ENCODE assay signal across 19 cellular contexts in the genomic region with DNA sequence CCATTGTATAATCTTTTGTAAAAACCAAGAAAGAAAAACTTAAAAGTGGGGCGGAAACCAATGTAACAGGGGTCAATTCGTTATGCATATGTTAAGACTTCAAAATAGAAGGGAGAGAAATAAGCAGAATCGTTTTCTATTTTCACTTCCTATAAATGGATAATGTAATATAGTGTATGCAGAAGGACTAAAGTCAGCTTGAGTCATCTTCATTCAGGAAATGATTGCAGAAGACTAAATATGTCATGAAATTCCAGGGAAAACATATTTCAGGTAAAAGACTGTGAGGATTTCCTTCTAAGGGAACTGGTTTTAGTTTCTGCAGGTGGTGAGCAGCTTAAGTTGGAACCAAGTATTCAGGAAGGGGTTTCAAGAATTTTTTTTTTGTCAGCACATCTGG.
"Had no signal": no experiment of that assay in that cellular context is flagged by ENCODE, and none has a peak within 500 bp of the region (broad histone marks: within the 10 kb centered on the region; RNA-seq: fewer than 3 reads in every experiment).

No MANE protein-coding gene starts in this region.

- H3K27ac ChIP-seq: esophagus squamous epithelium, foreskin keratinocyte, left ventricle myocardium inferior, lower lobe of right lung, neutrophil, spleen, tibial nerve, upper lobe of right lung, vagina had no signal

- H3K36me3 ChIP-seq: esophagus squamous epithelium, left ventricle myocardium inferior, lower lobe of right lung, neutrophil, spleen, tibial nerve, upper lobe of right lung, vagina had no signal

- H3K4me1 ChIP-seq: esophagus squamous epithelium, foreskin keratinocyte, left ventricle myocardium inferior, lower lobe of right lung, spleen, tibial nerve, upper lobe of right lung, vagina had no signal

- DNase-seq: effector memory CD4-positive, alpha-beta T cell; esophagus squamous epithelium; foreskin keratinocyte; immature natural killer cell; left cardiac atrium; left ventricle myocardium inferior; lower lobe of right lung; mesendoderm; naive B cell; nephron progenitor cell; posterior cingulate gyrus; spleen; stimulated activated CD4-positive, alpha-beta T cell treated with anti-CD3 and anti-CD28 coated beads, Interleukin-15, amount 100 ng/mL, for 24 hours; stimulated activated CD4-positive, alpha-beta T cell treated with anti-CD3 and anti-CD28 coated beads, Interleukin-1b, Interleukin-23, amount 100 ng/mL, for 48 hours; stimulated activated CD4-positive, alpha-beta T cell treated with anti-CD3 and anti-CD28 coated beads, Interleukin-4, amount 100 ng/mL, for 24 hours; upper lobe of right lung had no signal

- H3K4me3 ChIP-seq: esophagus squamous epithelium, left ventricle myocardium inferior, lower lobe of right lung, spleen, tibial nerve, upper lobe of right lung, vagina had no signal

- H3K9me3 ChIP-seq: esophagus squamous epithelium, lower lobe of right lung, neutrophil, upper lobe of right lung, vagina had no signal

- H3K27me3 ChIP-seq: esophagus squamous epithelium, foreskin keratinocyte, neutrophil, spleen, tibial nerve, upper lobe of right lung, vagina had no signal
